ENCODE assay signal across 36 cellular contexts in genomic region chr2:38968021-38968420, GRCh38.
"Had no signal": no experiment of that assay in that cellular context is flagged by ENCODE, and none has a peak within 500 bp of the region (broad histone marks: within the 10 kb centered on the region; RNA-seq: fewer than 3 reads in every experiment).

No MANE protein-coding gene starts in this region.

- H3K36me3 ChIP-seq: MG63 had no signal

- H3K9me3 ChIP-seq: MG63 had no signal

- H3K9ac ChIP-seq: KMS-11 had no signal

- H3K27ac ChIP-seq: KMS-11 had no signal

- DNase-seq: Karpas-422, Kasumi-1, KBM-7, KG1, MG63, MM.1S, MV-4-11, NCI-H1048, NCI-H1092, NCI-H1092 treated with DMSO at 0.1 percent for 48 hours, NCI-H1105, NCI-H1105 treated with DMSO at 0.1 percent for 48 hours, NCI-H1417, NCI-H1417 treated with DMSO at 0.1 percent for 48 hours, NCI-H1436, NCI-H1436 treated with DMSO at 0.1 percent for 48 hours, NCI-H146, NCI-H1694, NCI-H1694 treated with DMSO at 0.1 percent for 48 hours, NCI-H187, NCI-H187 treated with DMSO at 0.1 percent for 48 hours, NCI-H1930, NCI-H2029, NCI-H2029 treated with DMSO at 0.1 percent for 48 hours, NCI-H2081, NCI-H2081 treated with DMSO at 0.1 percent for 48 hours, NCI-H2107, NCI-H2171, NCI-H2171 treated with DMSO at 0.1 percent for 48 hours, NCI-H2227 treated with DMSO at 0.1 percent for 48 hours, NCI-H226, NCI-H345, NCI-H446, NCI-H446 treated with DMSO at 0.1 percent for 48 hours, NCI-H510A had no signal

- H3K4me2 ChIP-seq: KMS-11 had no signal

- H3K27me3 ChIP-seq: MG63 had no signal

- H3K4me3 ChIP-seq: MG63 had no signal
